16 cellular contexts compared by ENCODE assay signal in the genomic region with DNA sequence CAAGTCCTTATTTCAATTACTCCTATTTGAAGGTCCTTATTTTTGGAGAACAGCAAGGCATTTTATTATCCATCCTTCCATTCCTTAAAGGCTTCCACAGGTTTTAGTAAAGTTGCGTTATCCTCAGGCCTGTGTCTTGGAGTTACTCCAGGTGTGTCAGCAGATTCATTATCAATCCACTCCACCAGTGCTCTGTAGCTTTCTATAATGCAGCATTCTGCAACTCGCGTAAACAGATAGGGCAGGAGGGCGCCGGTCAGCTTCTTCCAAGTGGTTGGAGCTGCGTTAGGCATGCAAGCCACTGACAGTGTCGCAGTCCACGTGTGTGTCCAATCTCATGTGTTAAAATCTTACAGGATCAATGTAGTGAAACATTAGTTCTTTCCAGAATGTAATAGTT.
DNase-seq lines count a peak whose midpoint lies in the region; ATAC-seq and TF ChIP-seq lines count a peak whose summit lies in the region.
"Had no signal": no experiment of that assay in that cellular context is flagged by ENCODE, and none has a peak within 500 bp of the region (broad histone marks: within the 10 kb centered on the region; RNA-seq: fewer than 3 reads in every experiment).

No MANE protein-coding gene starts in this region.

- no peaks in the 10 kb centered on the region for H3K9me3 Mint-ChIP-seq in activated T-cell treated with anti-CD3 and anti-CD28 coated beads, Interleukin-2, amount 50 U/mL, for 72 hours
- no peaks in the 10 kb centered on the region for H3K9me3 Mint-ChIP-seq in mesothelial cell of epicardium
- H3K9me3 Mint-ChIP-seq: CD4-positive, alpha-beta memory T cell had no signal

- H3K4me3 ChIP-seq in PC-9 (no peak overlapping the region), esophagus muscularis mucosa (no peak overlapping the region)
- H3K4me3 ChIP-seq: BLaER1, GM23248, HAP-1 had no signal

- intact Hi-C loops in PC-9 (cut with micrococcal nuclease; ENCODE audit: unreplicated experiment) = no loop called here
- intact Hi-C loops in esophagus muscularis mucosa (cut with DNase I) = no loop called here

- H3K4me2 ChIP-seq in PC-9 = no peak overlapping the region
- H3K4me2 ChIP-seq: BLaER1 had no signal

- H3K27ac Mint-ChIP-seq in activated T-cell treated with anti-CD3 and anti-CD28 coated beads, Interleukin-2, amount 50 U/mL, for 72 hours = peak overlapping the region; percentile 60
- H3K27ac Mint-ChIP-seq in mesothelial cell of epicardium = peak overlapping the region; percentile 5

- no peaks in the 10 kb centered on the region for H3K27me3 Mint-ChIP-seq in activated T-cell treated with anti-CD3 and anti-CD28 coated beads, Interleukin-2, amount 50 U/mL, for 72 hours (ENCODE audit: low read depth)
- no peaks in the 10 kb centered on the region for H3K27me3 Mint-ChIP-seq in mesothelial cell of epicardium (ENCODE audit: low read depth)
- H3K27me3 Mint-ChIP-seq: CD4-positive, alpha-beta memory T cell had no signal

- BruUV-seq in PC-9 (replicated peaks; lab: Mats Ljungman, UMichigan) = no TSS peak

- peaks cover 27% of the 10 kb centered on the region for H3K36me3 ChIP-seq in PC-9 (ENCODE audit: low read depth)
- H3K36me3 ChIP-seq in esophagus muscularis mucosa = peaks cover 0 to 13% (median 0%) of the 10 kb centered on the region in 4 donors
- H3K36me3 ChIP-seq: BLaER1, HAP-1 had no signal

- peaks cover 39% of the 10 kb centered on the region for H3F3A ChIP-seq in PC-9 (ENCODE audit: insufficient read depth, low read depth)

- CTCF ChIA-PET in PC-9 (lab: Charles Lee) = no interaction called here

- no peak for TF ChIP-seq POLR2A in esophagus muscularis mucosa (IDR thresholded peaks at IDR 0.05; ENCODE audit: low read depth)

- H3K27ac ChIP-seq in PC-9 = peak overlapping the region; percentile 32; the same call in 1 of the 2 replicates
- no peak overlapping the region for H3K27ac ChIP-seq in caudate nucleus (ENCODE audit: low read depth, low read length)
- H3K27ac ChIP-seq in esophagus muscularis mucosa (replicated peaks in 1 of 4) = no peak overlapping the region
- H3K27ac ChIP-seq: BLaER1, GM23248, HL-60 had no signal

- H2AFZ ChIP-seq in PC-9 = no peak overlapping the region
- H2AFZ ChIP-seq: GM23248 had no signal

- peaks cover 27% of the 10 kb centered on the region for H3K79me2 ChIP-seq in PC-9 (ENCODE audit: low read depth)

- H3K9me2 ChIP-seq in PC-9 (ENCODE audit: insufficient read depth) = no peaks in the 10 kb centered on the region

- peaks cover 33 to 59% of the 10 kb centered on the region in 2 donors for H3K36me3 Mint-ChIP-seq in activated T-cell treated with anti-CD3 and anti-CD28 coated beads, Interleukin-2, amount 50 U/mL, for 72 hours (ENCODE audit: insufficient read depth in 2 of 2)
- H3K36me3 Mint-ChIP-seq in mesothelial cell of epicardium = peaks cover 16% of the 10 kb centered on the region

- ATAC-seq in activated T-cell treated with anti-CD3 and anti-CD28 coated beads, Interleukin-2, amount 50 U/mL, for 72 hours (replicated peaks in 1 of 2) = no peak
- ATAC-seq in GM18511 (IDR thresholded peaks at IDR 0.05; ENCODE audit: unreplicated experiment) = no peak

- peaks cover 6% of the 10 kb centered on the region for H3K4me1 Mint-ChIP-seq in activated T-cell treated with anti-CD3 and anti-CD28 coated beads, Interleukin-2, amount 50 U/mL, for 72 hours (ENCODE audit: low read depth)
- H3K4me1 Mint-ChIP-seq in mesothelial cell of epicardium = peaks cover 7% of the 10 kb centered on the region

- H3K27me3 ChIP-seq in PC-9 (ENCODE audit: insufficient read depth, low read depth) (no peaks in the 10 kb centered on the region), esophagus muscularis mucosa (no peaks in the 10 kb centered on the region)
- H3K27me3 ChIP-seq: BLaER1 had no signal

- no peak overlapping the region for H3K4me3 Mint-ChIP-seq in activated T-cell treated with anti-CD3 and anti-CD28 coated beads, Interleukin-2, amount 50 U/mL, for 72 hours
- no peak overlapping the region for H3K4me3 Mint-ChIP-seq in mesothelial cell of epicardium
- H3K4me3 Mint-ChIP-seq: CD14-positive monocyte; CD4-positive, alpha-beta memory T cell had no signal

- H3K9me3 ChIP-seq in PC-9 (ENCODE audit: insufficient read depth, low read depth) (no peaks in the 10 kb centered on the region), esophagus muscularis mucosa (no peaks in the 10 kb centered on the region)

- no peak for TF ChIP-seq EP300 in esophagus muscularis mucosa (IDR thresholded peaks at IDR 0.05)

- H3K4me1 ChIP-seq in PC-9 (replicated peaks; ENCODE audit: insufficient read depth) (peaks cover 47% of the 10 kb centered on the region), esophagus muscularis mucosa (peaks cover 0 to 1% (median 0%) of the 10 kb centered on the region in 4 donors)
- H3K4me1 ChIP-seq: HAP-1 had no signal

- WGBS in esophagus muscularis mucosa = 92% methylated on average over 8 of the region's 8 CpGs

- H4K20me1 ChIP-seq in PC-9 (ENCODE audit: insufficient read depth) = no peaks in the 10 kb centered on the region
- H4K20me1 ChIP-seq: BLaER1 had no signal

- POLR2A ChIA-PET in PC-9 (lab: Charles Lee; ENCODE audit: unreplicated experiment) = no interaction called here

- TF ChIP-seq CTCF in PC-9 (conservative IDR thresholded peaks at IDR 0.05) (no peak), mesothelial cell of epicardium (IDR thresholded peaks at IDR 0.05; ENCODE audit: unreplicated experiment) (no peak), esophagus muscularis mucosa (IDR thresholded peaks at IDR 0.05) (no peak)

- no peak for DNase-seq in activated T-cell treated with anti-CD3 and anti-CD28 coated beads, Interleukin-2, amount 50 U/mL, for 72 hours
- DNase-seq in activated T-cell treated with anti-CD3 and anti-CD28 coated beads, Interleukin-2, amount 50 U/mL, for 1 hour = no peak
- no peak for DNase-seq in PC-9
- no peak for DNase-seq in mesothelial cell of epicardium (ENCODE audit: low spot score in 2 of 2, unreplicated experiment in 2 of 2)
- no peak for DNase-seq in caudate nucleus (lab: John Stamatoyannopoulos, UW)
- DNase-seq in esophagus muscularis mucosa (ENCODE audit: extremely low spot score) = no peak
- DNase-seq: 8988T; CD4-positive, alpha-beta memory T cell; DMS79 treated with DMSO at 0.1 percent for 48 hours; GF-D8; GM23248 had no signal
